In the genomic region with DNA sequence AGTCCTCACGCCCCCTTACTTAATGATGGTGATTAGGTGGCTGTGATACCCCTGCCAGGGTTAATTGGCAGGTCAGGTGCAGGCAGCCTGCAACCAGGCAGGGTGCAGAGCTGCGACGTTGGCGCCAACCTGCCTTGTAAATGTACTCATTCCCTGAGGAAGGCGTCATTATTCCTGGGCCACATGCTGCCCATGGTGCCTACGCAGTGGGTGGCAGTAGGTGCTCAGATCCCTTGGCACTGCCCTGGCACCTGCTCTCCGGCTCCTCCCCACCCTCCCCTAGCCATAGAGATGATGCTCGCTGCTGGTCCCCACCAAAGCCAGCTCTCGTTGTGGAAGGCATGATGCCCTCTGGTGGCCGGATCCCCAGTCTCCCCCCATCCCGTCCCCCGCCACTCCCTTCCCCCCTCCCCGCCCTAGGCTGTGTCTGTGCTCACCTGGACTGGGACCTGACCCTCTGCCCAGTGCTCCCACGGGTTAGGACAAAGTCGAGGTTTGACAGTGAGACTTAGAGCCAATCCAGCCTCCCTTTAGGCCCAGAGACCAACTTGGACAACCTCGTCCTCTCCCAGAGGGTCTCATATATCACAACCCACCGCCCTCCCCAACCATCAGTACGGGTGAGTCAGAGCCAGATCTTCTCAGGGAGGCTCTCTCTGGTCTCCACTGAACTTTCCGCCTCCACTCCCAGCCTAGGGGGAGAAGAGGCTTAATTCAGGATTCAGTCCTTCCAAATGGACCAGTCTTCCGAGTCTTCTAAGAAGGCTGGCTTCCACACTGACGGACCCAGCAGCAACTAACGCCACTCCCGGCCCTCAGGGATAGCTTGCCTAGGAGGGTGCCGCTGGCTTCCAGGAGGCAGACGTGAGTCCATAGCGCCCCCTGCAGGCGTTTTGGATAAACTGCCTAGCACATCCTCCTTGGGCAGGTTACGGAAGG, we compare ENCODE assay signal across 8 cellular contexts. TPM values are rescaled to one million over a fixed set of nuclear protein-coding genes. Genes with fewer than 3 reads are reported as not detected.
A peak's percentile ranks its signal among the peaks of the same experiment; 100 is the strongest.
DNase-seq lines count a peak whose midpoint lies in the region; ATAC-seq and TF ChIP-seq lines count a peak whose summit lies in the region.

No MANE protein-coding gene starts in this region.

- no CpG with 5 or more reads among the region's 28 CpGs for WGBS in trophoblast cell (ENCODE audit: extremely low coverage, insufficient coverage, insufficient read length)

- H3K36me3 ChIP-seq in A673 (ENCODE audit: insufficient read depth, low read length, poor library complexity, severe bottlenecking) = peaks cover 7% of the 10 kb centered on the region
- peaks cover 8 to 14% of the 10 kb centered on the region in 2 experiments for H3K36me3 ChIP-seq in trophoblast cell (ENCODE audit: control insufficient read depth in 1 of 2, insufficient read depth in 2 of 2, low read length in 2 of 2)
- H3K36me3 ChIP-seq in tibial artery = peaks cover 7 to 26% (median 22%) of the 10 kb centered on the region in 3 donors

- ATAC-seq in GM19025 (IDR thresholded peaks at IDR 0.05; ENCODE audit: low read depth, unreplicated experiment) (peak; percentile 59), Right ventricle myocardium superior (ENCODE audit: poor library complexity) (peak; percentile 90)

- peak overlapping the region; percentile 49 for H2AFZ ChIP-seq in trophoblast cell (ENCODE audit: insufficient read depth, low read length, poor library complexity)

- H3K27me3 ChIP-seq in A673 (replicated peaks; ENCODE audit: insufficient read depth, low read depth, low read length, poor library complexity) (no peaks in the 10 kb centered on the region), trophoblast cell (ENCODE audit: insufficient read depth, low read length) (no peaks in the 10 kb centered on the region), tibial artery (peaks cover 0 to 13% of the 10 kb centered on the region in 2 donors)

- H3K4me2 ChIP-seq in trophoblast cell (ENCODE audit: low read length) = peak overlapping the region; percentile 66

- no peaks in the 10 kb centered on the region for H3K79me2 ChIP-seq in trophoblast cell (ENCODE audit: control insufficient read depth, insufficient read depth, low read length, poor library complexity)

- peak overlapping the region; percentile 55 for H2BK120ac ChIP-seq in trophoblast cell (ENCODE audit: insufficient read depth, low read length, poor library complexity)

- H3K27ac ChIP-seq in A673 (ENCODE audit: low read depth, low read length, poor library complexity, severe bottlenecking) (no peak overlapping the region), trophoblast cell (ENCODE audit: low read depth, low read length) (no peak overlapping the region), tibial artery (no peak overlapping the region)

- H3K79me1 ChIP-seq in trophoblast cell (ENCODE audit: low read length) = no peaks in the 10 kb centered on the region

- no peak overlapping the region for H4K91ac ChIP-seq in trophoblast cell (ENCODE audit: low read depth, low read length)

- POLR2A ChIA-PET in A673 (lab: Charles Lee; ENCODE audit: low non-redundant PET) = interaction anchor here (0.6 kb wide), 1 partner anchor 61 kb away, joined by 4 read pairs; no protein-coding TSS in a partner anchor

- no peak overlapping the region for H3K9ac ChIP-seq in trophoblast cell (ENCODE audit: low read length)

- peak overlapping the region; percentile 11 for H3K4me3 ChIP-seq in A673 (ENCODE audit: low read depth, low read length, poor library complexity, severe bottlenecking)
- no peak overlapping the region for H3K4me3 ChIP-seq in trophoblast cell (ENCODE audit: low read depth, low read length)
- no peak overlapping the region for H3K4me3 ChIP-seq in tibial artery

- no peak overlapping the region for H3K4ac ChIP-seq in trophoblast cell (ENCODE audit: low read depth, low read length)

- peak; percentile 98 for TF ChIP-seq CTCF in A673 (conservative IDR thresholded peaks at IDR 0.05; ENCODE audit: low read depth, low read length)
- TF ChIP-seq CTCF in tibial artery (IDR thresholded peaks at IDR 0.05) = peak; percentile 83 to 90

- H4K8ac ChIP-seq in trophoblast cell (ENCODE audit: low read depth, low read length) = peak overlapping the region; percentile 19

- no peak overlapping the region for H3K23ac ChIP-seq in trophoblast cell (ENCODE audit: low read length)

- peak overlapping the region; percentile 25 for H2BK12ac ChIP-seq in trophoblast cell (ENCODE audit: low read length)

- no TSS peak for BruUV-seq in A673 (replicated peaks; lab: Mats Ljungman, UMichigan)

- H3K4me1 ChIP-seq in A673 (ENCODE audit: insufficient read depth, low read length, poor library complexity, severe bottlenecking) (peaks cover 12% of the 10 kb centered on the region), trophoblast cell (ENCODE audit: control insufficient read depth in 1 of 2, insufficient read depth in 2 of 2, low read length in 2 of 2) (peaks cover 4 to 16% of the 10 kb centered on the region in 2 experiments), tibial artery (peaks cover 3 to 22% (median 17%) of the 10 kb centered on the region in 4 donors)

- CTCF ChIA-PET in A673 (lab: Charles Lee) = interaction anchor here (0.5 to 5.3 kb wide), 11 partner anchors 8 to 401 kb away, joined by 3 to 89 read pairs (median 5); no protein-coding TSS in a partner anchor

- peak overlapping the region; percentile 14 for H3K18ac ChIP-seq in trophoblast cell (ENCODE audit: low read length)

- no peak overlapping the region for H2AK5ac ChIP-seq in trophoblast cell (ENCODE audit: low read length)

- H3K9me3 ChIP-seq in A673 (ENCODE audit: low read depth, low read length, poor library complexity, severe bottlenecking) (no peaks in the 10 kb centered on the region), trophoblast cell (ENCODE audit: insufficient read depth, low read depth, low read length) (no peaks in the 10 kb centered on the region), tibial artery (no peaks in the 10 kb centered on the region)

- DNase-seq in A673 (ENCODE audit: low spot score) (peak; percentile 93), NCI-H1436 (lab: John Stamatoyannopoulos, UW) (peak; percentile 85), SW 1271 (lab: John Stamatoyannopoulos, UW) (peak; percentile 28 to 54), Right ventricle myocardium superior (peak; percentile 92), trophoblast cell (peak; percentile 98 to 99), tibial artery (peak; percentile 80 to 89)
- DNase-seq in activated naive CD8-positive, alpha-beta T cell treated with anti-CD3 and anti-CD28 coated beads, Interleukin-2, amount 50 U/mL, for 16 hours (ENCODE audit: low read depth, low spot score) = peak; percentile 67

- intact Hi-C loops in A673 (cut with micrococcal nuclease; ENCODE audit: unreplicated experiment) = loop anchor here (1.0 kb wide), 1 partner anchor 76 kb away; no protein-coding TSS in a partner anchor
- intact Hi-C loops in Right ventricle myocardium superior (cut with DNase I) = loop anchor here (2.0 to 5.0 kb wide), 2 partner anchors 40 to 77 kb away; a partner anchor contains a TSS
- intact Hi-C loops in tibial artery (cut with DNase I; ENCODE audit: low total_unique reads) = loop anchor here (2.0 kb wide), 1 partner anchor 77 kb away; no protein-coding TSS in a partner anchor

- H3K14ac ChIP-seq in trophoblast cell (ENCODE audit: low read length) = no peak overlapping the region

- H4K12ac ChIP-seq in trophoblast cell (ENCODE audit: low read depth, low read length) = no peak overlapping the region

- H2BK5ac ChIP-seq in trophoblast cell (ENCODE audit: low read depth, low read length, poor library complexity) = no peak overlapping the region

RNA-seq across cellular contexts. Expression of a gene that starts 5.7 kb away (rescaled TPM):
- total RNA-seq in A673 (2021) (162 and 179 TPM in 2 replicates), Right ventricle myocardium superior (121 TPM)
- 237 TPM in 2 replicates for polyA plus RNA-seq in trophoblast cell (2013)

RNA-seq across cellular contexts. Expression of a gene that starts 6.2 kb away (rescaled TPM):
- total RNA-seq in A673 (2021) = 5.1 and 6.2 TPM in 2 replicates
- total RNA-seq in Right ventricle myocardium superior = 0.08 TPM
- 0.81 and 0.85 TPM in 2 replicates for polyA plus RNA-seq in trophoblast cell (2013)

RNA-seq across cellular contexts. Expression of a gene that starts 27.1 kb away (rescaled TPM):
- total RNA-seq in A673 (2021) = 34.0 and 37.4 TPM in 2 replicates
- total RNA-seq in Right ventricle myocardium superior = 49.4 TPM
- 143 and 148 TPM in 2 replicates for polyA plus RNA-seq in trophoblast cell (2013)

RNA-seq across cellular contexts. Expression of a gene that starts 31.8 kb away (rescaled TPM):
- total RNA-seq in A673 (2021) (30.3 and 33.8 TPM in 2 replicates), Right ventricle myocardium superior (7.1 TPM)
- polyA plus RNA-seq in trophoblast cell (2013) = 39.1 and 39.3 TPM in 2 replicates

RNA-seq across cellular contexts. Expression of a gene that starts 39.8 kb away (rescaled TPM):
- total RNA-seq in A673 (2021) = 0.90 and 1.0 TPM in 2 replicates
- 41.5 TPM for total RNA-seq in Right ventricle myocardium superior
- polyA plus RNA-seq in trophoblast cell (2013) = 81.6 and 84.2 TPM in 2 replicates

Comparison
In these comparisons a context has a peak if more than half of its experiments do, and no peak if none do; other contexts are left out.
1. DNase-seq: peak in every context shown above with its lines; median percentile 98 in trophoblast cell; 93 in A673; 92 in Right ventricle myocardium superior; 85 in NCI-H1436; 84 in tibial artery; 67 in activated naive CD8-positive, alpha-beta T cell treated with anti-CD3 and anti-CD28 coated beads, Interleukin-2, amount 50 U/mL, for 16 hours; 41 in SW 1271.